17 cellular contexts compared by ENCODE assay signal in genomic region chr2:100987536-100987935, GRCh38. TPM values are rescaled to one million over a fixed set of nuclear protein-coding genes. Genes with fewer than 3 reads are reported as not detected.
DNase-seq lines count a peak whose midpoint lies in the region; ATAC-seq and TF ChIP-seq lines count a peak whose summit lies in the region.
"Had no signal": no experiment of that assay in that cellular context is flagged by ENCODE, and none has a peak within 500 bp of the region (broad histone marks: within the 10 kb centered on the region; RNA-seq: fewer than 3 reads in every experiment).

No MANE protein-coding gene starts in this region.

- no peaks in the 10 kb centered on the region for H3K36me3 ChIP-seq in osteoblast (ENCODE audit: insufficient read depth, low read length)
- H3K36me3 ChIP-seq in sigmoid colon, result peaks cover 0 to 22% (median 3%) of the 10 kb centered on the region in 4 donors
- H3K36me3 ChIP-seq: BLaER1 treated with 17β-estradiol and CSF1 and Interleukin-3, amounts not matched to agents 10 nM and 100 nM had no signal

- H3K4me2 ChIP-seq in osteoblast (ENCODE audit: insufficient read depth, low read length), result no peak overlapping the region
- H3K4me2 ChIP-seq: A549; BLaER1 treated with 17β-estradiol and CSF1 and Interleukin-3, amounts not matched to agents 10 nM and 100 nM had no signal

- peaks cover 2% of the 10 kb centered on the region for H3K27me3 Mint-ChIP-seq in activated naive CD8-positive, alpha-beta T cell treated with anti-CD3 and anti-CD28 coated beads, Interleukin-2, amount 50 U/mL, for 24 hours
- H3K27me3 Mint-ChIP-seq in activated naive CD8-positive, alpha-beta T cell treated with anti-CD3 and anti-CD28 coated beads for 36 hours, result no peaks in the 10 kb centered on the region
- H3K27me3 Mint-ChIP-seq: CD4-positive, alpha-beta T cell had no signal

- H3K27me3 ChIP-seq in osteoblast (ENCODE audit: insufficient read depth, low read length) (no peaks in the 10 kb centered on the region), sigmoid colon (no peaks in the 10 kb centered on the region)
- H3K27me3 ChIP-seq: BLaER1 treated with 17β-estradiol and CSF1 and Interleukin-3, amounts not matched to agents 10 nM and 100 nM had no signal

- 90 to 93% methylated on average over 3 of the region's 3 CpGs for WGBS in sigmoid colon, 2 donors

- H3K27ac Mint-ChIP-seq in activated naive CD8-positive, alpha-beta T cell treated with anti-CD3 and anti-CD28 coated beads, Interleukin-2, amount 50 U/mL, for 24 hours, result no peak overlapping the region
- no peak overlapping the region for H3K27ac Mint-ChIP-seq in activated naive CD8-positive, alpha-beta T cell treated with anti-CD3 and anti-CD28 coated beads for 36 hours
- H3K27ac Mint-ChIP-seq: B cell; CD4-positive, alpha-beta T cell; CD8-positive, alpha-beta T cell had no signal

- H3K4me1 Mint-ChIP-seq in activated naive CD8-positive, alpha-beta T cell treated with anti-CD3 and anti-CD28 coated beads, Interleukin-2, amount 50 U/mL, for 24 hours, result peaks cover 3% of the 10 kb centered on the region
- H3K4me1 Mint-ChIP-seq in activated naive CD8-positive, alpha-beta T cell treated with anti-CD3 and anti-CD28 coated beads for 36 hours, result peaks cover 5% of the 10 kb centered on the region

- no peak overlapping the region for H2AFZ ChIP-seq in osteoblast (ENCODE audit: low read length)

- no peak for TF ChIP-seq CTCF in osteoblast (IDR thresholded peaks at IDR 0.05; ENCODE audit: extremely low read depth, low read depth, low read length)
- no peak for TF ChIP-seq CTCF in sigmoid colon (IDR thresholded peaks at IDR 0.05)

- intact Hi-C loops in sigmoid colon (cut with DNase I), result no loop called here

- H3K27ac ChIP-seq in osteoblast (ENCODE audit: low read depth, low read length) (no peak overlapping the region), sigmoid colon (no peak overlapping the region)
- H3K27ac ChIP-seq: 22Rv1; A549; BLaER1 treated with 17β-estradiol and CSF1 and Interleukin-3, amounts not matched to agents 10 nM and 100 nM; C4-2B had no signal

- H3K79me2 ChIP-seq in osteoblast (ENCODE audit: insufficient read depth, low read length), result no peaks in the 10 kb centered on the region

- H3K9me3 Mint-ChIP-seq in activated naive CD8-positive, alpha-beta T cell treated with anti-CD3 and anti-CD28 coated beads, Interleukin-2, amount 50 U/mL, for 24 hours, result no peaks in the 10 kb centered on the region
- no peaks in the 10 kb centered on the region for H3K9me3 Mint-ChIP-seq in activated naive CD8-positive, alpha-beta T cell treated with anti-CD3 and anti-CD28 coated beads for 36 hours
- H3K9me3 Mint-ChIP-seq: CD4-positive, alpha-beta T cell; CD8-positive, alpha-beta T cell had no signal

- no peaks in the 10 kb centered on the region for H3K36me3 Mint-ChIP-seq in activated naive CD8-positive, alpha-beta T cell treated with anti-CD3 and anti-CD28 coated beads, Interleukin-2, amount 50 U/mL, for 24 hours (ENCODE audit: low read depth)
- no peaks in the 10 kb centered on the region for H3K36me3 Mint-ChIP-seq in activated naive CD8-positive, alpha-beta T cell treated with anti-CD3 and anti-CD28 coated beads for 36 hours

- H3K4me3 ChIP-seq in osteoblast (ENCODE audit: insufficient read depth, low read length) (no peak overlapping the region), sigmoid colon (no peak overlapping the region)
- H3K4me3 ChIP-seq: A549; BLaER1 treated with 17β-estradiol and CSF1 and Interleukin-3, amounts not matched to agents 10 nM and 100 nM had no signal

- H3K4me1 ChIP-seq in osteoblast (ENCODE audit: insufficient read depth, low read length), result no peaks in the 10 kb centered on the region
- H3K4me1 ChIP-seq in sigmoid colon, result no peaks in the 10 kb centered on the region
- H3K4me1 ChIP-seq: BLaER1 treated with 17β-estradiol and CSF1 and Interleukin-3, amounts not matched to agents 10 nM and 100 nM had no signal

- no peaks in the 10 kb centered on the region for H4K20me1 ChIP-seq in osteoblast (ENCODE audit: insufficient read depth, low read length)
- H4K20me1 ChIP-seq: BLaER1 treated with 17β-estradiol and CSF1 and Interleukin-3, amounts not matched to agents 10 nM and 100 nM had no signal

- no peak for DNase-seq in activated naive CD8-positive, alpha-beta T cell treated with anti-CD3 and anti-CD28 coated beads, Interleukin-2, amount 50 U/mL, for 24 hours
- DNase-seq in activated naive CD8-positive, alpha-beta T cell treated with anti-CD3 and anti-CD28 coated beads for 36 hours, result no peak
- peak; percentile 58 for DNase-seq in osteoblast (ENCODE audit: insufficient read length, low spot score, missing footprints)
- peak; percentile 26 for DNase-seq in sigmoid colon
- no peak for DNase-seq in HT-29 (ENCODE audit: low spot score)
- DNase-seq: AML-193; Caco-2; Calu3; CD4-positive, alpha-beta T cell; CD8-positive, alpha-beta T cell; DMS79 treated with DMSO at 0.1 percent for 48 hours; GF-D8 had no signal

- ATAC-seq in activated naive CD8-positive, alpha-beta T cell treated with anti-CD3 and anti-CD28 coated beads, Interleukin-2, amount 50 U/mL, for 24 hours, result peak; percentile 8
- ATAC-seq: A549; CD8-positive, alpha-beta T cell had no signal

- no peak for TF ChIP-seq EP300 in sigmoid colon (IDR thresholded peaks at IDR 0.05)

- H3K9me3 ChIP-seq in osteoblast (ENCODE audit: low read depth, low read length), result no peaks in the 10 kb centered on the region
- H3K9me3 ChIP-seq in sigmoid colon, result no peaks in the 10 kb centered on the region
- H3K9me3 ChIP-seq: A549; BLaER1 treated with 17β-estradiol and CSF1 and Interleukin-3, amounts not matched to agents 10 nM and 100 nM; Caco-2 had no signal

- no peak for TF ChIP-seq POLR2A in sigmoid colon (IDR thresholded peaks at IDR 0.05)

- no peak overlapping the region for H3K4me3 Mint-ChIP-seq in activated naive CD8-positive, alpha-beta T cell treated with anti-CD3 and anti-CD28 coated beads, Interleukin-2, amount 50 U/mL, for 24 hours
- no peak overlapping the region for H3K4me3 Mint-ChIP-seq in activated naive CD8-positive, alpha-beta T cell treated with anti-CD3 and anti-CD28 coated beads for 36 hours
- H3K4me3 Mint-ChIP-seq: B cell; CD4-positive, alpha-beta T cell; CD8-positive, alpha-beta T cell had no signal

RNA-seq across cellular contexts. Expression of gene RPL31, which starts 14.6 kb away (rescaled TPM):
- 1,000 to 10,000 TPM; 1,614 to 1,628 TPM for total RNA-seq in activated naive CD8-positive, alpha-beta T cell treated with anti-CD3 and anti-CD28 coated beads for 36 hours
- total RNA-seq in osteoblast (760 and 907 TPM in 2 replicates), sigmoid colon (1,000 to 10,000 TPM; 1,030 to 2,345 (median 1,749) TPM)
- 1,000 to 10,000 TPM; 5,415 to 7,327 (median 5,660) TPM for polyA plus RNA-seq in sigmoid colon
- total RNA-seq in HT-29 (2014; rRNA removed; shearing (Covaris generic)), result 1,454 and 1,668 TPM in 2 replicates

Comparison
In these comparisons a context has a peak if more than half of its experiments do, and no peak if none do; other contexts are left out.
1. DNase-seq: peak in osteoblast (single experiment) and sigmoid colon (single experiment); none in activated naive CD8-positive, alpha-beta T cell treated with anti-CD3 and anti-CD28 coated beads, Interleukin-2, amount 50 U/mL, for 24 hours (single experiment), activated naive CD8-positive, alpha-beta T cell treated with anti-CD3 and anti-CD28 coated beads for 36 hours (single experiment) and HT-29 (single experiment).